Comparison of ENCODE assay signal across 11 cellular contexts in the genomic region with DNA sequence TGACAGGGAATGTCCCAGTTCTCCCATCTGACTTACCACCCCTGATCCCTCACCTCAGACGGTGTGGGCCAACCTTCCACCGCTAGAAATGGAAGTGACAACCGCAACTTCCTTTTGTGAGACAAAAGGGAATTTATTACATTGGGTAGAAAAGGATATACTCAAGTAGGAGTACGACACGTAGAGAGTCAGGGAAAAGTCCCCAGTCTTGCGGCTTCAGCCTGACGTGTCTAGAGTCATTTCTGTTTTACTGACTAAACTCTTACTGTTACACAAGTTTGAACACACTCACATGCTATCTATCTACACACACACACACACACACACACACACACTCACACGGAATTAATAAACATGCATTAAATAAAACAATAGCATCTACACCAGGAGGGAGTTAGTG.
DNase-seq lines count a peak whose midpoint lies in the region; ATAC-seq and TF ChIP-seq lines count a peak whose summit lies in the region.
"Had no signal": no experiment of that assay in that cellular context is flagged by ENCODE, and none has a peak within 500 bp of the region (broad histone marks: within the 10 kb centered on the region; RNA-seq: fewer than 3 reads in every experiment).

No MANE protein-coding gene starts in this region.

- H3K27ac Mint-ChIP-seq in CD14-positive monocyte (peak overlapping the region in 6 of 7 donors; percentile 60 to 86 (median 78)), neural crest cell (ENCODE audit: unreplicated experiment) (peak overlapping the region; percentile 3)
- H3K27ac Mint-ChIP-seq in activated CD8-positive, alpha-beta T cell treated with anti-CD3 and anti-CD28 coated beads, Interleukin-2, amount 10 ng/mL, durations not matched to agents 7 days and 5 days: no peak overlapping the region
- H3K27ac Mint-ChIP-seq: B cell had no signal

- no peak for TF ChIP-seq CTCF in CD14-positive monocyte (IDR thresholded peaks at IDR 0.05)
- TF ChIP-seq CTCF in neural crest cell (conservative IDR thresholded peaks at IDR 0.05): no peak
- no peak for TF ChIP-seq CTCF in prostate gland (IDR thresholded peaks at IDR 0.05)

- no peak for TF ChIP-seq POLR2A in prostate gland (IDR thresholded peaks at IDR 0.05)

- H3K36me3 Mint-ChIP-seq in CD14-positive monocyte: no peaks in the 10 kb centered on the region
- no peaks in the 10 kb centered on the region for H3K36me3 Mint-ChIP-seq in activated CD8-positive, alpha-beta T cell treated with anti-CD3 and anti-CD28 coated beads, Interleukin-2, amount 10 ng/mL, durations not matched to agents 7 days and 5 days (ENCODE audit: low read depth)
- H3K36me3 Mint-ChIP-seq in neural crest cell (ENCODE audit: low read depth): no peaks in the 10 kb centered on the region

- H3K9me3 ChIP-seq in prostate gland: no peaks in the 10 kb centered on the region

- no peak overlapping the region for H3K27ac ChIP-seq in prostate gland

- H3K9me3 Mint-ChIP-seq in CD14-positive monocyte: peaks cover 0 to 6% (median 0%) of the 10 kb centered on the region in 7 donors
- no peaks in the 10 kb centered on the region for H3K9me3 Mint-ChIP-seq in activated CD8-positive, alpha-beta T cell treated with anti-CD3 and anti-CD28 coated beads, Interleukin-2, amount 10 ng/mL, durations not matched to agents 7 days and 5 days (ENCODE audit: insufficient read depth)
- no peaks in the 10 kb centered on the region for H3K9me3 Mint-ChIP-seq in neural crest cell

- no peak overlapping the region for H3K4me3 ChIP-seq in prostate gland

- ATAC-seq in GM21717 (IDR thresholded peaks at IDR 0.05; ENCODE audit: unreplicated experiment) (peak; percentile 47), GM21390 (IDR thresholded peaks at IDR 0.05; ENCODE audit: unreplicated experiment) (no peak), HG02623 (IDR thresholded peaks at IDR 0.05; ENCODE audit: unreplicated experiment) (no peak)
- no peak for ATAC-seq in activated CD8-positive, alpha-beta T cell treated with anti-CD3 and anti-CD28 coated beads, Interleukin-2, amount 10 ng/mL, durations not matched to agents 7 days and 5 days

- CTCF ChIA-PET in activated CD8-positive, alpha-beta T cell treated with anti-CD3 and anti-CD28 coated beads, Interleukin-2, amount 10 ng/mL, durations not matched to agents 7 days and 5 days (lab: Charles Lee): no interaction called here

- H3K4me1 ChIP-seq in prostate gland (replicated peaks): no peaks in the 10 kb centered on the region

- WGBS in prostate gland: 76% methylated on average over 8 of the region's 8 CpGs

- POLR2A ChIA-PET in activated CD8-positive, alpha-beta T cell treated with anti-CD3 and anti-CD28 coated beads, Interleukin-2, amount 10 ng/mL, durations not matched to agents 7 days and 5 days (lab: Charles Lee): no interaction called here

- H3K27me3 ChIP-seq in prostate gland (replicated peaks; ENCODE audit: insufficient read depth): no peaks in the 10 kb centered on the region

- DNase-seq in CD14-positive monocyte (ENCODE audit: low spot score) (peak; percentile 85), neural crest cell (ENCODE audit: low read depth, low spot score) (no peak), NCI-H2171 (lab: John Stamatoyannopoulos, UW) (no peak), prostate gland (ENCODE audit: low spot score) (no peak)
- peak; percentile 34 for DNase-seq in activated CD8-positive, alpha-beta T cell treated with anti-CD3 and anti-CD28 coated beads, Interleukin-2, amount 10 ng/mL, durations not matched to agents 7 days and 5 days
- DNase-seq: mammary epithelial cell, NCI-H146 had no signal

- peaks cover 12% of the 10 kb centered on the region for H3K4me1 Mint-ChIP-seq in CD14-positive monocyte
- peaks cover 5% of the 10 kb centered on the region for H3K4me1 Mint-ChIP-seq in activated CD8-positive, alpha-beta T cell treated with anti-CD3 and anti-CD28 coated beads, Interleukin-2, amount 10 ng/mL, durations not matched to agents 7 days and 5 days (ENCODE audit: low read depth)
- H3K4me1 Mint-ChIP-seq in neural crest cell: no peaks in the 10 kb centered on the region
- H3K4me1 Mint-ChIP-seq: B cell had no signal

- no peaks in the 10 kb centered on the region for H3K36me3 ChIP-seq in prostate gland

- intact Hi-C loops in CD14-positive monocyte (cut with micrococcal nuclease) (loop anchor here in 1 of 2 donors (5.0 kb wide), 2 partner anchors 98 to 123 kb away; no protein-coding TSS in a partner anchor), prostate gland (cut with DNase I) (no loop called here)

- H3K27me3 Mint-ChIP-seq in CD14-positive monocyte (ENCODE audit: low read depth in 3 of 3) (peaks cover 11 to 27% (median 20%) of the 10 kb centered on the region in 3 donors), neural crest cell (ENCODE audit: low read depth) (peaks cover 37% of the 10 kb centered on the region)
- peaks cover 23% of the 10 kb centered on the region for H3K27me3 Mint-ChIP-seq in activated CD8-positive, alpha-beta T cell treated with anti-CD3 and anti-CD28 coated beads, Interleukin-2, amount 10 ng/mL, durations not matched to agents 7 days and 5 days (ENCODE audit: low read depth)

- H3K4me3 Mint-ChIP-seq in CD14-positive monocyte (peak overlapping the region in 1 of 2 donors; percentile 40), neural crest cell (no peak overlapping the region)
- H3K4me3 Mint-ChIP-seq in activated CD8-positive, alpha-beta T cell treated with anti-CD3 and anti-CD28 coated beads, Interleukin-2, amount 10 ng/mL, durations not matched to agents 7 days and 5 days: no peak overlapping the region
- H3K4me3 Mint-ChIP-seq: B cell had no signal

Comparison
In these comparisons a context has a peak if more than half of its experiments do, and no peak if none do; other contexts are left out.
1. DNase-seq: peak in CD14-positive monocyte (single experiment) and activated CD8-positive, alpha-beta T cell treated with anti-CD3 and anti-CD28 coated beads, Interleukin-2, amount 10 ng/mL, durations not matched to agents 7 days and 5 days (single experiment); none in neural crest cell (single experiment), NCI-H2171 (single experiment) and prostate gland (single experiment).